ENCODE assay signal across 30 cellular contexts in the genomic region with DNA sequence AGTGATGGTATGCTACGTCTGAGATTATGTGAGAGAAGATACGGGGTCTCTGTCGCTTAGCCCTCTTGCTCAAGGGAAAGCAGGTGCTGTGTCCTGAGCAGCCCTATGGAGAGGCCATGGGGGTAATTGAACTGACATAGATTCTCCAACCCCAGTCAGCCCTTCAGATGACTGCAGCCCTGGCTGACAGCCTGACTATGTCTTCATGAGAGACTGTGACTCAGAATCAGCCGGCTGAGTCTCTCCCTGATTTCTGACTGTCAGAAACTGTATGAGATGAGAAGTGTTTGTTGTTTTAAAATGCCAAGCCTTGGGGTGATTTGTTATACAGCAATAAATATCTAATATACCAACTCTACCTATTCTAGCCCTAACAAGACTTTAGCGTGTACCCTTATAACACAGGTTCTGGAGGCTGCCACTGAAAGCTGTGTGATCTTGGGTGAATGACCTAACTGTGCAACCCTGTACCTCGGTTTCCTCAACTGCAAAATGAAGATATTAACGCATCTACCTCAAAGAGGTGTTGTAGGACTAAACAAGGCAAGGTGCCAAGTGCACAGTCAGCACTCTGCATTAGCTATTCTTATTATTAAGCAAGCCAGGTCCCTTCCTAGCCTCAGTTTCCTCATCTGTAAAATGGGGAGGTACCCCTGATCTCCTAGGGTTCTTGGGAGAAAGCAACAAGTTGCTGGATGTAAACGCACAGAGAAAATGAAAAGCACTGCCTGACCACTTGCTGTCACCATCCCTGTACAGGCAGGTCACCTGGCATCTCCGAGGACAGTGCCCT. TPM values are rescaled to one million over a fixed set of nuclear protein-coding genes. Genes with fewer than 3 reads are reported as not detected.
DNase-seq lines count a peak whose midpoint lies in the region; ATAC-seq, FAIRE-seq and TF ChIP-seq lines count a peak whose summit lies in the region.
"Had no signal": no experiment of that assay in that cellular context is flagged by ENCODE, and none has a peak within 500 bp of the region (broad histone marks: within the 10 kb centered on the region; RNA-seq: fewer than 3 reads in every experiment).

No MANE protein-coding gene starts in this region.

- CTCF ChIA-PET in K562 (lab: Yijun Ruan, JAX; ENCODE audit: low intra/inter-chr PET ratio), result interaction anchor here (0.7 to 5.1 kb wide), 3 partner anchors 36 to 311 kb away, joined by 4 to 51 read pairs (median 8); no protein-coding TSS in a partner anchor

- no peak for TF ChIP-seq RAD21 in K562 (CRISPR knock-in tag; conservative IDR thresholded peaks at IDR 0.05 in 1 of 2, IDR thresholded peaks at IDR 0.05 in 1 of 2)

- DNase-seq in EH (ENCODE audit: low read depth), result peak; percentile 36
- peak; percentile 36 for DNase-seq in LHCN-M2 (ENCODE audit: low read depth)
- DNase-seq in K562 (ENCODE audit: extremely low read depth in 1 of 4, low spot score in 3 of 4), result no peak
- peak; percentile 44 for DNase-seq in fibroblast of the aortic adventitia (ENCODE audit: low read depth)
- no peak for DNase-seq in esophagus squamous epithelium (lab: John Stamatoyannopoulos, UW)
- no peak for DNase-seq in activated CD4-positive, alpha-beta T cell treated with anti-CD3 and anti-CD28 coated beads for 4 hours
- no peak for DNase-seq in KG1 (lab: John Stamatoyannopoulos, UW)
- no peak for DNase-seq in globus pallidus (ENCODE audit: low spot score)
- DNase-seq: activated CD4-positive, alpha-beta T cell treated with anti-CD3 and anti-CD28 coated beads for 36 hours; activated naive CD4-positive, alpha-beta T cell treated with anti-CD3 and anti-CD28 coated beads, Interleukin-2, amount 50 U/mL, for 16 hours; aorta; DMS79; gastrocnemius medialis; islet precursor cell; natural killer cell; NCI-H1048; NCI-H187; ovary; stimulated activated CD4-positive, alpha-beta T cell treated with anti-CD3 and anti-CD28 coated beads, Interleukin-4, amount 100 ng/mL, for 24 hours; stimulated activated naive B cell treated with anti-CD40 and anti-IgM and Interleukin-4, amounts not matched to agents 10 μg/mL and 1 μg/mL and 100 μg/mL, for 72 hours; T-helper 17 cell had no signal

- H3K9me3 ChIP-seq in K562 (replicated peaks; ENCODE audit: control insufficient read depth, insufficient read depth, low read depth, low read length) (no peaks in the 10 kb centered on the region), esophagus squamous epithelium (no peaks in the 10 kb centered on the region)
- H3K9me3 ChIP-seq: BLaER1, gastrocnemius medialis, ovary, right atrium auricular region had no signal

- H3K4me1 ChIP-seq in K562 (replicated peaks in 1 of 2; ENCODE audit: control insufficient read depth in 2 of 2, insufficient read depth in 2 of 2, low read length in 2 of 2) (peaks cover 0 to 7% of the 10 kb centered on the region in 2 experiments; a peak in 2 of 5 replicates), esophagus squamous epithelium (no peaks in the 10 kb centered on the region)

- H3K27ac ChIP-seq in K562 (ENCODE audit: extremely low read depth, low read depth, low read length), result no peak overlapping the region
- H3K27ac ChIP-seq in esophagus squamous epithelium, result no peak overlapping the region
- H3K27ac ChIP-seq: BLaER1, ovary, right atrium auricular region, SK-N-MC had no signal

- no peak overlapping the region for H2AFZ ChIP-seq in K562 (ENCODE audit: low read depth, low read length)

- TF ChIP-seq POLR2A in K562 (conservative IDR thresholded peaks at IDR 0.05), result no peak
- no peak for TF ChIP-seq POLR2A in esophagus squamous epithelium (IDR thresholded peaks at IDR 0.05)

- H3K27me3 ChIP-seq in K562 (ENCODE audit: control insufficient read depth in 2 of 2, insufficient read depth in 2 of 2, low read length in 2 of 2), result no peaks in the 10 kb centered on the region
- H3K27me3 ChIP-seq in esophagus squamous epithelium, result no peaks in the 10 kb centered on the region
- H3K27me3 ChIP-seq: BLaER1, gastrocnemius medialis, ovary, right atrium auricular region had no signal

- no peak for TF ChIP-seq EP300 in K562 (IDR thresholded peaks at IDR 0.05; ENCODE audit: low read length)

- in situ Hi-C loops in K562 (cut with MboI), result loop anchor here (5.0 kb wide), 1 partner anchor 37 kb away; no protein-coding TSS in a partner anchor

- 0 out of 2 replicates have a peak, but pooled peaks cover 3% of the 10 kb centered on the region for H4K20me1 ChIP-seq in K562 (replicated peaks; ENCODE audit: control insufficient read depth, insufficient read depth, low read length)

- no peaks in the 10 kb centered on the region for H3K9me1 ChIP-seq in K562 (ENCODE audit: control insufficient read depth, insufficient read depth, low read length)

- no peak for ATAC-seq in K562
- ATAC-seq: gastrocnemius medialis, T-helper 17 cell had no signal

- no peak for FAIRE-seq in K562 (lab: Jason Lieb, UNC)
- FAIRE-seq: endothelial cell of umbilical vein, GM12891 had no signal

- H3K4me2 ChIP-seq in K562 (ENCODE audit: insufficient read depth, low read length), result no peak overlapping the region
- H3K4me2 ChIP-seq: BLaER1 had no signal

- intact Hi-C loops in K562 (cut with micrococcal nuclease) (loop anchor here (5.0 kb wide), 1 partner anchor 33 kb away; no protein-coding TSS in a partner anchor), esophagus squamous epithelium (cut with DNase I) (loop anchor here (5.0 kb wide), 1 partner anchor 37 kb away; no protein-coding TSS in a partner anchor)

- TF ChIP-seq CTCF in K562 (IDR thresholded peaks at IDR 0.05 in 2 of 3, conservative IDR thresholded peaks at IDR 0.05 in 1 of 3; ENCODE audit: insufficient read depth in 2 of 3, low read depth in 1 of 3, low read length in 3 of 3), result no peak
- no peak for TF ChIP-seq CTCF in fibroblast of the aortic adventitia (IDR thresholded peaks at IDR 0.05; ENCODE audit: insufficient read depth, low read length)
- TF ChIP-seq CTCF in esophagus squamous epithelium (IDR thresholded peaks at IDR 0.05), result no peak

- H3K9ac ChIP-seq in K562 (ENCODE audit: insufficient read depth in 1 of 2, low read depth in 2 of 2, low read length in 2 of 2), result peak overlapping the region in 1 of 2 experiments; percentile 17; a peak in 1 of 4 replicates
- H3K9ac ChIP-seq: BLaER1 had no signal

- H3K36me3 ChIP-seq in K562 (ENCODE audit: control insufficient read depth, insufficient read depth, low read length) (peaks cover 76% of the 10 kb centered on the region; the same call in 2 of the 3 replicates), esophagus squamous epithelium (peaks cover 0 to 61% (median 4%) of the 10 kb centered on the region in 3 donors)
- H3K36me3 ChIP-seq: ovary had no signal

- H3K4me3 ChIP-seq in K562 (no peak overlapping the region), fibroblast of the aortic adventitia (ENCODE audit: low read depth, low read length) (no peak overlapping the region), esophagus squamous epithelium (no peak overlapping the region)
- H3K4me3 ChIP-seq: BLaER1, gastrocnemius medialis, ovary, right atrium auricular region, SK-N-MC had no signal

- 90% methylated on average over 9 of the region's 9 CpGs for WGBS in K562 (ENCODE audit: insufficient coverage, low coverage, missing lambda C conversion rate)
- WGBS in esophagus squamous epithelium, 2 donors, result 79 to 83% methylated on average over 5 to 7 of the region's 9 CpGs

- H3K79me2 ChIP-seq in K562 (ENCODE audit: control insufficient read depth, insufficient read depth, low read length), result no peaks in the 10 kb centered on the region

- TSS peak; percentile 33 for BruUV-seq in K562 (replicated peaks; lab: Mats Ljungman, UMichigan)

- POLR2A ChIA-PET in K562 (lab: Yijun Ruan, JAX), result interaction anchor here (1.0 to 1.1 kb wide), 2 partner anchors 27 to 54 kb away, joined by 3 to 4 read pairs; no protein-coding TSS in a partner anchor

RNA-seq across cellular contexts. Expression of a gene that starts 24.9 kb away (rescaled TPM):
- total RNA-seq in LHCN-M2 (2014; rRNA removed), result 5.1 and 7.7 TPM in 2 replicates
- 3.3 TPM for polyA plus RNA-seq in LHCN-M2 (2012)
- total RNA-seq in K562 (2011; cell fraction: chromatin; rRNA removed; ENCODE audit: low replicate concordance), result 70.0 and 187 TPM in 2 replicates
- 140 and 142 TPM in 2 replicates for total RNA-seq in K562 (2011; cell fraction: nucleolus; rRNA removed)
- total RNA-seq in K562 (2011; cell fraction: nucleoplasm; rRNA removed), result 97.5 and 106 TPM in 2 replicates
- total RNA-seq in K562 (2014; rRNA removed), result 32.0 and 36.4 TPM in 2 replicates
- 14.8 and 17.3 TPM in 2 replicates for total RNA-seq in K562 (2014; rRNA removed; fragmentation: Illumina TruSeq; extraction: Trizol)
- total RNA-seq in K562 (2015; rRNA removed; fragmentation: Illumina TruSeq; extraction: Trizol), result 16.1 and 17.8 TPM in 2 replicates
- total RNA-seq in K562 (2021), result 41.8 and 42.9 TPM in 2 replicates
- 24.6 and 30.6 TPM in 2 replicates for polyA plus RNA-seq in K562 (2011; rRNA removed)
- 32.9 and 51.5 TPM in 2 replicates for polyA plus RNA-seq in K562 (2011; cell fraction: cytosol; rRNA removed)
- 72.6 and 94.2 TPM in 2 replicates for polyA plus RNA-seq in K562 (2011; cell fraction: nucleus; rRNA removed)
- 24.9 and 86.3 TPM in 2 replicates for polyA plus RNA-seq in K562 (2012)
- polyA plus RNA-seq in K562 (2014; fragmentation: Illumina TruSeq; extraction: Trizol), result 33.4 and 37.3 TPM in 2 replicates
- polyA plus RNA-seq in K562 (2014; fragmentation: Nextera tagmentation; extraction: Ambion mirVana), result 1 to 10 TPM; 2.6 to 3.8 TPM
- 29.9 and 30.6 TPM in 2 replicates for polyA plus RNA-seq in K562 (2014; rRNA removed)
- polyA minus RNA-seq in K562 (2011; rRNA and poly(A)+ RNA removed), result 23.7 and 32.9 TPM in 2 replicates
- 24.3 and 29.1 TPM in 2 replicates for polyA minus RNA-seq in K562 (2011; cell fraction: cytosol; rRNA and poly(A)+ RNA removed)
- polyA minus RNA-seq in K562 (2011; cell fraction: nucleus; rRNA and poly(A)+ RNA removed), result 38.5 and 48.2 TPM in 2 replicates
- total RNA-seq in fibroblast of the aortic adventitia (ENCODE audit: low replicate concordance), result 11.4 and 15.3 TPM in 2 replicates
- 10 to 100 TPM in 1 of 4 donors, 1 to 10 TPM in 3; 1.8 to 11.4 (median 4.1) TPM for total RNA-seq in esophagus squamous epithelium

RNA-seq across cellular contexts. Expression of a gene that starts 30.3 kb away (rescaled TPM):
- total RNA-seq in LHCN-M2 (2014; rRNA removed) (0.23 and 0.38 TPM in 2 replicates), K562 (2014; rRNA removed) (0.29 TPM in 1 of 2 replicates, not detected in the other), K562 (2014; rRNA removed; fragmentation: Illumina TruSeq; extraction: Trizol) (not detected in 2 replicates), K562 (2015; rRNA removed; fragmentation: Illumina TruSeq; extraction: Trizol) (0.07 TPM in 1 of 2 replicates, not detected in the other), K562 (2021) (1.8 and 1.9 TPM in 2 replicates), fibroblast of the aortic adventitia (ENCODE audit: low replicate concordance) (0.09 and 0.90 TPM in 2 replicates), esophagus squamous epithelium (1 to 10 TPM in 2 of 4 donors, under 1 TPM in 2; 0.66 to 1.1 (median 0.90) TPM)
- polyA plus RNA-seq in LHCN-M2 (2012), result 0.11 TPM
- total RNA-seq in K562 (2011; cell fraction: chromatin; rRNA removed; ENCODE audit: low replicate concordance), result not detected in 2 replicates
- total RNA-seq in K562 (2011; cell fraction: nucleolus; rRNA removed), result 0.50 and 0.53 TPM in 2 replicates
- total RNA-seq in K562 (2011; cell fraction: nucleoplasm; rRNA removed), result 0.46 and 1.2 TPM in 2 replicates
- polyA plus RNA-seq in K562 (2011; rRNA removed) (0.06 and 0.30 TPM in 2 replicates), K562 (2014; fragmentation: Illumina TruSeq; extraction: Trizol) (0.34 and 1.1 TPM in 2 replicates), K562 (2014; fragmentation: Nextera tagmentation; extraction: Ambion mirVana) (not detected), K562 (2014; rRNA removed) (0.69 and 0.82 TPM in 2 replicates)
- polyA plus RNA-seq in K562 (2011; cell fraction: cytosol; rRNA removed), result 0.07 and 0.21 TPM in 2 replicates
- 0.25 and 0.47 TPM in 2 replicates for polyA plus RNA-seq in K562 (2011; cell fraction: nucleus; rRNA removed)
- 1.5 and 5.3 TPM in 2 replicates for polyA plus RNA-seq in K562 (2012)
- polyA minus RNA-seq in K562 (2011; rRNA and poly(A)+ RNA removed), result not detected in 2 replicates
- polyA minus RNA-seq in K562 (2011; cell fraction: cytosol; rRNA and poly(A)+ RNA removed), result not detected in 2 replicates
- polyA minus RNA-seq in K562 (2011; cell fraction: nucleus; rRNA and poly(A)+ RNA removed), result 0.54 TPM in 1 of 2 replicates, not detected in the other

RNA-seq across cellular contexts. Expression of a gene that starts 39.9 kb away (rescaled TPM):
- 46.7 and 53.8 TPM in 2 replicates for total RNA-seq in LHCN-M2 (2014; rRNA removed)
- 104 TPM for polyA plus RNA-seq in LHCN-M2 (2012)
- 16.6 and 31.9 TPM in 2 replicates for total RNA-seq in K562 (2011; cell fraction: chromatin; rRNA removed; ENCODE audit: low replicate concordance)
- 45.1 and 48.4 TPM in 2 replicates for total RNA-seq in K562 (2011; cell fraction: nucleolus; rRNA removed)
- 37.1 and 40.2 TPM in 2 replicates for total RNA-seq in K562 (2011; cell fraction: nucleoplasm; rRNA removed)
- 172 and 189 TPM in 2 replicates for total RNA-seq in K562 (2014; rRNA removed)
- total RNA-seq in K562 (2014; rRNA removed; fragmentation: Illumina TruSeq; extraction: Trizol), result 86.1 and 109 TPM in 2 replicates
- total RNA-seq in K562 (2015; rRNA removed; fragmentation: Illumina TruSeq; extraction: Trizol), result 119 and 130 TPM in 2 replicates
- total RNA-seq in K562 (2021), result 159 and 166 TPM in 2 replicates
- 133 and 155 TPM in 2 replicates for polyA plus RNA-seq in K562 (2011; rRNA removed)
- 183 and 188 TPM in 2 replicates for polyA plus RNA-seq in K562 (2011; cell fraction: cytosol; rRNA removed)
- polyA plus RNA-seq in K562 (2011; cell fraction: nucleus; rRNA removed), result 68.3 and 76.8 TPM in 2 replicates
- polyA plus RNA-seq in K562 (2012), result 64.2 and 162 TPM in 2 replicates
- 158 and 183 TPM in 2 replicates for polyA plus RNA-seq in K562 (2014; fragmentation: Illumina TruSeq; extraction: Trizol)
- 100 to 1,000 TPM; 493 to 553 TPM for polyA plus RNA-seq in K562 (2014; fragmentation: Nextera tagmentation; extraction: Ambion mirVana)
- 199 and 222 TPM in 2 replicates for polyA plus RNA-seq in K562 (2014; rRNA removed)
- 67.5 and 72.6 TPM in 2 replicates for polyA minus RNA-seq in K562 (2011; rRNA and poly(A)+ RNA removed)
- 17.3 and 37.4 TPM in 2 replicates for polyA minus RNA-seq in K562 (2011; cell fraction: cytosol; rRNA and poly(A)+ RNA removed)
- 13.5 and 21.9 TPM in 2 replicates for polyA minus RNA-seq in K562 (2011; cell fraction: nucleus; rRNA and poly(A)+ RNA removed)
- total RNA-seq in fibroblast of the aortic adventitia (ENCODE audit: low replicate concordance), result 32.1 and 77.5 TPM in 2 replicates
- total RNA-seq in esophagus squamous epithelium, result 10 to 100 TPM; 33.0 to 47.3 (median 38.7) TPM

RNA-seq across cellular contexts. Expression of a gene that starts 46.7 kb away (rescaled TPM):
- not detected in 2 replicates for total RNA-seq in LHCN-M2 (2014; rRNA removed)
- not detected for polyA plus RNA-seq in LHCN-M2 (2012)
- total RNA-seq in K562 (2011; cell fraction: chromatin; rRNA removed; ENCODE audit: low replicate concordance), result not detected in 2 replicates
- not detected in 2 replicates for total RNA-seq in K562 (2011; cell fraction: nucleolus; rRNA removed)
- total RNA-seq in K562 (2011; cell fraction: nucleoplasm; rRNA removed), result not detected in 2 replicates
- not detected in 2 replicates for total RNA-seq in K562 (2014; rRNA removed)
- not detected in 2 replicates for total RNA-seq in K562 (2014; rRNA removed; fragmentation: Illumina TruSeq; extraction: Trizol)
- not detected in 2 replicates for total RNA-seq in K562 (2015; rRNA removed; fragmentation: Illumina TruSeq; extraction: Trizol)
- not detected in 2 replicates for total RNA-seq in K562 (2021)
- not detected in 2 replicates for polyA plus RNA-seq in K562 (2011; rRNA removed)
- polyA plus RNA-seq in K562 (2011; cell fraction: cytosol; rRNA removed), result not detected in 2 replicates
- not detected in 2 replicates for polyA plus RNA-seq in K562 (2011; cell fraction: nucleus; rRNA removed)
- polyA plus RNA-seq in K562 (2012), result 0.30 TPM in 1 of 2 replicates, not detected in the other
- not detected in 2 replicates for polyA plus RNA-seq in K562 (2014; fragmentation: Illumina TruSeq; extraction: Trizol)
- polyA plus RNA-seq in K562 (2014; fragmentation: Nextera tagmentation; extraction: Ambion mirVana), result not detected
- polyA plus RNA-seq in K562 (2014; rRNA removed), result not detected in 2 replicates
- not detected in 2 replicates for polyA minus RNA-seq in K562 (2011; rRNA and poly(A)+ RNA removed)
- polyA minus RNA-seq in K562 (2011; cell fraction: cytosol; rRNA and poly(A)+ RNA removed), result not detected in 2 replicates
- not detected in 2 replicates for polyA minus RNA-seq in K562 (2011; cell fraction: nucleus; rRNA and poly(A)+ RNA removed)
- total RNA-seq in fibroblast of the aortic adventitia (ENCODE audit: low replicate concordance), result not detected in 2 replicates
- total RNA-seq in esophagus squamous epithelium, result not detected
- total RNA-seq: activated CD4-positive, alpha-beta T cell treated with anti-CD3 and anti-CD28 coated beads for 36 hours; aorta; endothelial cell of umbilical vein; liver; natural killer cell; ovary; right atrium auricular region; RPMI7951; T-helper 17 cell; temporal lobe had no signal
- polyA plus RNA-seq: aorta, endothelial cell of umbilical vein, liver, ovary, urinary bladder had no signal

Comparison
In these comparisons a context has a peak if more than half of its experiments do, and no peak if none do; other contexts are left out.
1. DNase-seq: peak in EH (single experiment), LHCN-M2 (single experiment) and fibroblast of the aortic adventitia (single experiment); none in K562 (0 of 4), esophagus squamous epithelium (single experiment), activated CD4-positive, alpha-beta T cell treated with anti-CD3 and anti-CD28 coated beads for 4 hours (0 of 2), KG1 (single experiment) and globus pallidus (single experiment).